In genomic region chr7:132135986-132136385, GRCh38 we compare ENCODE assay signal across 16 cellular contexts.
A peak's percentile ranks its signal among the peaks of the same experiment; 100 is the strongest.
DNase-seq lines count a peak whose midpoint lies in the region; ATAC-seq and TF ChIP-seq lines count a peak whose summit lies in the region.
"Had no signal": no experiment of that assay in that cellular context is flagged by ENCODE, and none has a peak within 500 bp of the region (broad histone marks: within the 10 kb centered on the region; RNA-seq: fewer than 3 reads in every experiment).

No MANE protein-coding gene starts in this region.

- no TSS peak for BruUV-seq in Calu3 (replicated peaks; lab: Mats Ljungman, UMichigan)

- no peak overlapping the region for H2BK12ac ChIP-seq in neuronal stem cell (ENCODE audit: low read length)

- H3K36me3 Mint-ChIP-seq in Calu3 (ENCODE audit: insufficient read depth, unreplicated experiment) (no peaks in the 10 kb centered on the region), T-cell (no peaks in the 10 kb centered on the region)

- H3K4me3 Mint-ChIP-seq in Calu3 (ENCODE audit: low read depth, unreplicated experiment) (no peak overlapping the region), T-cell (no peak overlapping the region)
- H3K4me3 Mint-ChIP-seq: B cell; CD4-positive, alpha-beta T cell; H9; HFFc6 had no signal

- POLR2A ChIA-PET in T-cell (lab: Charles Lee): no interaction called here

- H3K9me3 Mint-ChIP-seq in Calu3 (ENCODE audit: low read depth, unreplicated experiment) (no peaks in the 10 kb centered on the region), T-cell (no peaks in the 10 kb centered on the region)
- H3K9me3 Mint-ChIP-seq: CD4-positive, alpha-beta T cell; H9; HFFc6 had no signal

- no peak overlapping the region for H3K4ac ChIP-seq in neuronal stem cell (ENCODE audit: low read length)

- TF ChIP-seq CTCF in Calu3 (IDR thresholded peaks at IDR 0.05; ENCODE audit: unreplicated experiment): no peak

- no peak overlapping the region for H4K91ac ChIP-seq in neuronal stem cell (ENCODE audit: low read depth, low read length, poor library complexity)

- H4K20me1 ChIP-seq in Karpas-422 (ENCODE audit: insufficient read depth, low read depth, low read length): no peaks in the 10 kb centered on the region

- H3K27me3 ChIP-seq in Karpas-422 (ENCODE audit: low read length) (no peaks in the 10 kb centered on the region), neuronal stem cell (ENCODE audit: control insufficient read depth in 3 of 3, insufficient read depth in 3 of 3, low read depth in 1 of 3, low read length in 3 of 3) (no peaks in the 10 kb centered on the region)

- no peak overlapping the region for H4K8ac ChIP-seq in neuronal stem cell (ENCODE audit: low read depth, low read length)

- no peak overlapping the region for H2BK120ac ChIP-seq in neuronal stem cell (ENCODE audit: low read depth, low read length)

- H3K4me3 ChIP-seq in Karpas-422 (ENCODE audit: low read length) (no peak overlapping the region), neuronal stem cell (ENCODE audit: low read length in 2 of 2) (peak overlapping the region in 1 of 2 donors; percentile 29)
- H3K4me3 ChIP-seq: GM12878 had no signal

- H3K4me1 Mint-ChIP-seq in Calu3 (ENCODE audit: low read depth, unreplicated experiment) (no peaks in the 10 kb centered on the region), T-cell (no peaks in the 10 kb centered on the region)
- H3K4me1 Mint-ChIP-seq: B cell had no signal

- peaks cover 64% of the 10 kb centered on the region for H3K27me3 Mint-ChIP-seq in Calu3 (ENCODE audit: unreplicated experiment)
- peaks cover 0 to 5% of the 10 kb centered on the region in 2 donors for H3K27me3 Mint-ChIP-seq in T-cell
- H3K27me3 Mint-ChIP-seq: CD4-positive, alpha-beta T cell had no signal

- no peaks in the 10 kb centered on the region for H3K9me2 ChIP-seq in Karpas-422 (replicated peaks; ENCODE audit: insufficient read depth, low read length)

- H2AK5ac ChIP-seq in neuronal stem cell (ENCODE audit: low read depth, low read length): no peak overlapping the region

- H3K9ac ChIP-seq in Karpas-422 (ENCODE audit: low read length) (peak overlapping the region; percentile 74), neuronal stem cell (ENCODE audit: low read depth, low read length, poor library complexity) (no peak overlapping the region)

- H3K14ac ChIP-seq in neuronal stem cell (ENCODE audit: low read length): no peak overlapping the region

- intact Hi-C loops in Calu3 (cut with micrococcal nuclease; ENCODE audit: unreplicated experiment): no loop called here

- H2AFZ ChIP-seq in Karpas-422 (ENCODE audit: low read length) (no peak overlapping the region), neuronal stem cell (ENCODE audit: low read length) (no peak overlapping the region)

- CTCF ChIA-PET in Calu3 (lab: Charles Lee): no interaction called here
- CTCF ChIA-PET in T-cell (lab: Charles Lee): no interaction called here

- H3K9me3 ChIP-seq in Karpas-422 (ENCODE audit: low read length): no peaks in the 10 kb centered on the region
- no peaks in the 10 kb centered on the region for H3K9me3 ChIP-seq in neuronal stem cell (replicated peaks in 1 of 2; ENCODE audit: control insufficient read depth in 2 of 2, insufficient read depth in 1 of 2, low read depth in 1 of 2, low read length in 2 of 2)

- H3K18ac ChIP-seq in neuronal stem cell (ENCODE audit: low read length): peak overlapping the region; percentile 25

- no peaks in the 10 kb centered on the region; the same call in 1 of the 2 replicates for H3K36me3 ChIP-seq in Karpas-422 (ENCODE audit: insufficient read depth, low read length)
- H3K36me3 ChIP-seq in neuronal stem cell (replicated peaks in 1 of 2; ENCODE audit: control insufficient read depth in 2 of 2, insufficient read depth in 2 of 2, low read length in 2 of 2): no peaks in the 10 kb centered on the region

- H3K27ac Mint-ChIP-seq in Calu3 (ENCODE audit: unreplicated experiment) (no peak overlapping the region), T-cell (no peak overlapping the region)
- H3K27ac Mint-ChIP-seq: B cell; CD4-positive, alpha-beta T cell; HFFc6 had no signal

- H3K4me2 ChIP-seq in Karpas-422 (ENCODE audit: low read depth, low read length, poor library complexity, severe bottlenecking): peak overlapping the region; percentile 77
- no peak overlapping the region for H3K4me2 ChIP-seq in neuronal stem cell (ENCODE audit: insufficient read depth, low read length, poor library complexity, severe bottlenecking)

- H3K27ac ChIP-seq in Karpas-422 (ENCODE audit: low read length) (peak overlapping the region; percentile 96), neuronal stem cell (replicated peaks; ENCODE audit: low read length) (no peak overlapping the region)
- H3K27ac ChIP-seq: HL-60 had no signal

- WGBS in neuronal stem cell (ENCODE audit: extremely low coverage in 2 of 2, insufficient read length in 2 of 2, insufficient replicate concordance in 1 of 2), 2 donors: no CpG with 5 or more reads among the region's 5 CpGs

- ATAC-seq in HG02981 (IDR thresholded peaks at IDR 0.05; ENCODE audit: unreplicated experiment): no peak
- ATAC-seq in T-cell (replicated peaks in 1 of 4): no peak
- ATAC-seq: GM12878 had no signal

- H2BK5ac ChIP-seq in neuronal stem cell (ENCODE audit: low read length): no peak overlapping the region

- no peaks in the 10 kb centered on the region for H3K79me2 ChIP-seq in Karpas-422 (ENCODE audit: low read length)

- DNase-seq in Calu3 (peak; percentile 34), Karpas-422 (no peak), islet precursor cell (peak; percentile 75), neuronal stem cell (ENCODE audit: low spot score) (no peak), globus pallidus (ENCODE audit: low spot score) (no peak), T-cell (no peak)
- DNase-seq: C1 segment of cervical spinal cord; CD4-positive, alpha-beta T cell; DMS79; GOT3; H9; HFFc6 had no signal

- peak overlapping the region; percentile 19 for H3K23ac ChIP-seq in neuronal stem cell (ENCODE audit: low read depth, low read length, poor library complexity)

- peak overlapping the region; percentile 40 for H2BK15ac ChIP-seq in neuronal stem cell (ENCODE audit: low read length)

- H3K4me1 ChIP-seq in Karpas-422 (ENCODE audit: low read length) (peaks cover 86% of the 10 kb centered on the region), neuronal stem cell (ENCODE audit: control insufficient read depth in 2 of 2, insufficient read depth in 1 of 2, low read depth in 1 of 2, low read length in 2 of 2) (peaks cover 0 to 19% of the 10 kb centered on the region in 2 donors)

- no peaks in the 10 kb centered on the region for H3K79me1 ChIP-seq in neuronal stem cell (ENCODE audit: low read depth, low read length)

Comparison
In these comparisons a context has a peak if more than half of its experiments do, and no peak if none do; other contexts are left out.
1. DNase-seq: peak in Calu3 (single experiment) and islet precursor cell (single experiment); none in Karpas-422 (single experiment), neuronal stem cell (single experiment), globus pallidus (single experiment) and T-cell (0 of 34).